Comparison of ENCODE assay signal across 21 cellular contexts in genomic region chr7:148783801-148784527, GRCh38.
"Had no signal": no experiment of that assay in that cellular context is flagged by ENCODE, and none has a peak within 500 bp of the region (broad histone marks: within the 10 kb centered on the region; RNA-seq: fewer than 3 reads in every experiment).

No MANE protein-coding gene starts in this region.

- H3K9me3 Mint-ChIP-seq: activated CD4-positive, alpha-beta memory T cell treated with anti-CD3 and anti-CD28 coated beads, Interleukin-2, amount 10 ng/mL, durations not matched to agents 7 days and 5 days; activated naive CD8-positive, alpha-beta T cell treated with anti-CD3 and anti-CD28 coated beads, Interleukin-2, amount 10 ng/mL, durations not matched to agents 7 days and 5 days; activated T-cell treated with anti-CD3 and anti-CD28 coated beads, Interleukin-2, amount 50 U/mL, for 24 hours; endodermal cell; immature natural killer cell; nephron progenitor cell had no signal

- H3K27ac Mint-ChIP-seq: activated CD4-positive, alpha-beta memory T cell treated with anti-CD3 and anti-CD28 coated beads, Interleukin-2, amount 10 ng/mL, durations not matched to agents 7 days and 5 days; activated CD4-positive, alpha-beta T cell treated with anti-CD3 and anti-CD28 coated beads for 36 hours; activated naive CD8-positive, alpha-beta T cell treated with anti-CD3 and anti-CD28 coated beads, Interleukin-2, amount 10 ng/mL, durations not matched to agents 7 days and 5 days; activated T-cell treated with anti-CD3 and anti-CD28 coated beads, Interleukin-2, amount 50 U/mL, for 24 hours; endodermal cell; immature natural killer cell; nephron progenitor cell; progenitor cell of endocrine pancreas had no signal

- DNase-seq: activated CD4-positive, alpha-beta memory T cell treated with anti-CD3 and anti-CD28 coated beads, Interleukin-2, amount 10 ng/mL, durations not matched to agents 7 days and 5 days; activated CD4-positive, alpha-beta T cell treated with anti-CD3 and anti-CD28 coated beads for 36 hours; activated effector memory CD4-positive, alpha-beta T cell treated with anti-CD3 and anti-CD28 coated beads, Interleukin-2, amount 50 U/mL, for 16 hours; activated naive CD8-positive, alpha-beta T cell treated with anti-CD3 and anti-CD28 coated beads, Interleukin-2, amount 10 ng/mL, durations not matched to agents 7 days and 5 days; activated T-cell treated with anti-CD3 and anti-CD28 coated beads, Interleukin-2, amount 50 U/mL, for 24 hours; anterior cingulate cortex; dorsolateral prefrontal cortex; endodermal cell; foreskin melanocyte; head of caudate nucleus; immature natural killer cell; nephron progenitor cell; stimulated activated CD4-positive, alpha-beta T cell treated with anti-CD3 and anti-CD28 coated beads, Interleukin-4, amount 100 ng/mL, for 24 hours; stimulated activated naive CD8-positive, alpha-beta T cell treated with anti-CD3 and anti-CD28 coated beads, Interleukin-15, Interleukin-2, amounts not matched to agents 100 U/mL and 50 U/mL, for 24 hours; T-helper 1 cell; T1000 had no signal

- H3K4me1 Mint-ChIP-seq: activated CD4-positive, alpha-beta memory T cell treated with anti-CD3 and anti-CD28 coated beads, Interleukin-2, amount 10 ng/mL, durations not matched to agents 7 days and 5 days; activated CD4-positive, alpha-beta T cell treated with anti-CD3 and anti-CD28 coated beads for 36 hours; activated naive CD8-positive, alpha-beta T cell treated with anti-CD3 and anti-CD28 coated beads, Interleukin-2, amount 10 ng/mL, durations not matched to agents 7 days and 5 days; endodermal cell; nephron progenitor cell had no signal

- H3K4me3 ChIP-seq: esophagus muscularis mucosa, skin epidermis, suprapubic skin, upper lobe of left lung had no signal

- H3K27me3 Mint-ChIP-seq: activated CD4-positive, alpha-beta memory T cell treated with anti-CD3 and anti-CD28 coated beads, Interleukin-2, amount 10 ng/mL, durations not matched to agents 7 days and 5 days; activated CD4-positive, alpha-beta T cell treated with anti-CD3 and anti-CD28 coated beads for 36 hours; activated naive CD8-positive, alpha-beta T cell treated with anti-CD3 and anti-CD28 coated beads, Interleukin-2, amount 10 ng/mL, durations not matched to agents 7 days and 5 days; activated T-cell treated with anti-CD3 and anti-CD28 coated beads, Interleukin-2, amount 50 U/mL, for 24 hours; progenitor cell of endocrine pancreas had no signal

- ATAC-seq: activated CD4-positive, alpha-beta T cell treated with anti-CD3 and anti-CD28 coated beads for 36 hours; stimulated activated naive CD8-positive, alpha-beta T cell treated with anti-CD3 and anti-CD28 coated beads, Interleukin-15, Interleukin-2, amounts not matched to agents 100 U/mL and 50 U/mL, for 24 hours had no signal

- H3K4me3 Mint-ChIP-seq: activated CD4-positive, alpha-beta memory T cell treated with anti-CD3 and anti-CD28 coated beads, Interleukin-2, amount 10 ng/mL, durations not matched to agents 7 days and 5 days; activated CD4-positive, alpha-beta T cell treated with anti-CD3 and anti-CD28 coated beads for 36 hours; activated naive CD8-positive, alpha-beta T cell treated with anti-CD3 and anti-CD28 coated beads, Interleukin-2, amount 10 ng/mL, durations not matched to agents 7 days and 5 days; activated T-cell treated with anti-CD3 and anti-CD28 coated beads, Interleukin-2, amount 50 U/mL, for 24 hours; endodermal cell; immature natural killer cell; nephron progenitor cell had no signal
